Comparison of ENCODE assay signal across 22 cellular contexts in genomic region chr19:14683439-14683838, GRCh38. TPM values are rescaled to one million over a fixed set of nuclear protein-coding genes. Genes with fewer than 3 reads are reported as not detected.
DNase-seq lines count a peak whose midpoint lies in the region; ATAC-seq and TF ChIP-seq lines count a peak whose summit lies in the region.
"Had no signal": no experiment of that assay in that cellular context is flagged by ENCODE, and none has a peak within 500 bp of the region (broad histone marks: within the 10 kb centered on the region; RNA-seq: fewer than 3 reads in every experiment).

No MANE protein-coding gene starts in this region.

- no peaks in the 10 kb centered on the region for H3K36me3 Mint-ChIP-seq in CD4-positive, alpha-beta memory T cell
- H3K36me3 Mint-ChIP-seq in activated T-helper 17 cell treated with anti-CD3 and anti-CD28 coated beads, Interleukin-2, amount 50 U/mL, for 72 hours (ENCODE audit: low read depth), result no peaks in the 10 kb centered on the region

- intact Hi-C loops in CD4-positive, alpha-beta memory T cell (cut with micrococcal nuclease), result no loop called here

- CTCF ChIA-PET in CD4-positive, alpha-beta memory T cell (lab: Charles Lee; ENCODE audit: partially characterized antibody), result interaction anchor here (10.2 kb wide), 1 partner anchor 111 kb away, joined by 232 read pairs; the partner anchor contains the start of gene NDUFB7

- POLR2A ChIA-PET in CD4-positive, alpha-beta memory T cell (lab: Charles Lee; ENCODE audit: partially characterized antibody), result interaction anchor here (0.8 kb wide), 2 partner anchors 11 to 112 kb away, joined by 3 to 5 read pairs; partner anchors contain the start of gene NDUFB7

- H3K36me3 ChIP-seq in CD4-positive, alpha-beta memory T cell (ENCODE audit: insufficient read depth, low read length), result no peaks in the 10 kb centered on the region
- no peaks in the 10 kb centered on the region for H3K36me3 ChIP-seq in neutrophil
- H3K36me3 ChIP-seq: adrenal gland, cardiac muscle cell, esophagus squamous epithelium, left ventricle myocardium inferior, thoracic aorta had no signal

- H3K27ac Mint-ChIP-seq in CD4-positive, alpha-beta memory T cell, result peak overlapping the region in 5 of 7 donors; percentile 25 to 90 (median 61)
- H3K27ac Mint-ChIP-seq in activated T-helper 17 cell treated with anti-CD3 and anti-CD28 coated beads, Interleukin-2, amount 50 U/mL, for 72 hours, result no peak overlapping the region
- H3K27ac Mint-ChIP-seq: activated CD8-positive, alpha-beta T cell treated with anti-CD3 and anti-CD28 coated beads for 36 hours; activated T-cell treated with anti-CD3 and anti-CD28 coated beads, Interleukin-2, amount 50 U/mL, for 72 hours had no signal

- ATAC-seq in activated T-helper 17 cell treated with anti-CD3 and anti-CD28 coated beads, Interleukin-2, amount 50 U/mL, for 72 hours (replicated peaks), result peak; percentile 94
- ATAC-seq: activated CD8-positive, alpha-beta T cell treated with anti-CD3 and anti-CD28 coated beads for 36 hours had no signal

- H3K4me3 Mint-ChIP-seq in CD4-positive, alpha-beta memory T cell, result peak overlapping the region in 1 of 8 donors; percentile 14
- H3K4me3 Mint-ChIP-seq in activated T-helper 17 cell treated with anti-CD3 and anti-CD28 coated beads, Interleukin-2, amount 50 U/mL, for 72 hours, result no peak overlapping the region
- H3K4me3 Mint-ChIP-seq: activated CD8-positive, alpha-beta T cell treated with anti-CD3 and anti-CD28 coated beads for 36 hours; activated T-cell treated with anti-CD3 and anti-CD28 coated beads, Interleukin-2, amount 50 U/mL, for 72 hours had no signal

- H3K27me3 Mint-ChIP-seq in CD4-positive, alpha-beta memory T cell, result peaks cover 0 to 5% of the 10 kb centered on the region in 2 donors
- no peaks in the 10 kb centered on the region for H3K27me3 Mint-ChIP-seq in activated T-helper 17 cell treated with anti-CD3 and anti-CD28 coated beads, Interleukin-2, amount 50 U/mL, for 72 hours

- H3K9me3 Mint-ChIP-seq in CD4-positive, alpha-beta memory T cell, result no peaks in the 10 kb centered on the region
- H3K9me3 Mint-ChIP-seq in activated T-helper 17 cell treated with anti-CD3 and anti-CD28 coated beads, Interleukin-2, amount 50 U/mL, for 72 hours, result no peaks in the 10 kb centered on the region
- H3K9me3 Mint-ChIP-seq: activated CD8-positive, alpha-beta T cell treated with anti-CD3 and anti-CD28 coated beads for 36 hours; activated T-cell treated with anti-CD3 and anti-CD28 coated beads, Interleukin-2, amount 50 U/mL, for 72 hours had no signal

- H3K27me3 ChIP-seq in CD4-positive, alpha-beta memory T cell (ENCODE audit: insufficient read depth, low read length), result no peaks in the 10 kb centered on the region
- no peaks in the 10 kb centered on the region for H3K27me3 ChIP-seq in neutrophil
- H3K27me3 ChIP-seq: adrenal gland, cardiac muscle cell had no signal

- TF ChIP-seq CTCF in neutrophil (IDR thresholded peaks at IDR 0.05), result peak; percentile 21

- DNase-seq in CD4-positive, alpha-beta memory T cell, result peak; percentile 29 to 54 (median 47)
- DNase-seq in MV-4-11 (lab: John Stamatoyannopoulos, UW) (peak; percentile 89), superior temporal gyrus (ENCODE audit: extremely low spot score) (no peak), DMS114 treated with DMSO at 0.1 percent for 48 hours (lab: John Stamatoyannopoulos, UW; ENCODE audit: unreplicated experiment) (no peak), retina (no peak)
- DNase-seq: activated CD8-positive, alpha-beta T cell treated with anti-CD3 and anti-CD28 coated beads for 36 hours; activated T-cell treated with anti-CD3 and anti-CD28 coated beads, Interleukin-2, amount 50 U/mL, for 72 hours; adrenal gland; C1 segment of cervical spinal cord; DMS79; esophagus squamous epithelium; left ventricle myocardium inferior; NCI-H1694; NCI-H345 had no signal

- peaks cover 1 to 10% (median 6%) of the 10 kb centered on the region in 4 donors for H3K4me1 Mint-ChIP-seq in CD4-positive, alpha-beta memory T cell
- H3K4me1 Mint-ChIP-seq in activated T-helper 17 cell treated with anti-CD3 and anti-CD28 coated beads, Interleukin-2, amount 50 U/mL, for 72 hours, result peaks cover 15% of the 10 kb centered on the region

- peaks cover 7% of the 10 kb centered on the region for H3K4me1 ChIP-seq in CD4-positive, alpha-beta memory T cell (ENCODE audit: insufficient read depth, low read length)
- H3K4me1 ChIP-seq in neutrophil (ENCODE audit: control insufficient read depth in 1 of 2, insufficient read depth in 1 of 2, low read depth in 1 of 2, low read length in 1 of 2), result peaks cover 46 to 48% of the 10 kb centered on the region in 2 experiments
- H3K4me1 ChIP-seq: adrenal gland, esophagus squamous epithelium, left ventricle myocardium inferior had no signal

- H3K27ac ChIP-seq in CD4-positive, alpha-beta memory T cell (ENCODE audit: low read depth, low read length), result no peak overlapping the region
- peak overlapping the region; percentile 94 for H3K27ac ChIP-seq in neutrophil
- H3K27ac ChIP-seq: adrenal gland, cardiac muscle cell, esophagus squamous epithelium, left ventricle myocardium inferior, SK-N-MC, thoracic aorta had no signal

- H3K4me3 ChIP-seq in CD4-positive, alpha-beta memory T cell (ENCODE audit: low read length in 2 of 2), result no peak overlapping the region
- H3K4me3 ChIP-seq in neutrophil (ENCODE audit: low read depth in 1 of 2, low read length in 1 of 2), result peak overlapping the region; percentile 10 to 45
- H3K4me3 ChIP-seq: adrenal gland, cardiac muscle cell, esophagus squamous epithelium, left ventricle myocardium inferior, SK-N-MC, skin epidermis, thoracic aorta had no signal

- H3K9me3 ChIP-seq in CD4-positive, alpha-beta memory T cell (ENCODE audit: control insufficient read depth in 1 of 2, low read length in 2 of 2), result no peaks in the 10 kb centered on the region
- no peaks in the 10 kb centered on the region for H3K9me3 ChIP-seq in neutrophil
- H3K9me3 ChIP-seq: adrenal gland, esophagus squamous epithelium, left ventricle myocardium inferior, thoracic aorta had no signal

RNA-seq across cellular contexts. Expression of gene ZNF333, which starts 6.4 kb away (rescaled TPM):
- total RNA-seq in CD4-positive, alpha-beta memory T cell, result 10 to 100 TPM; 45.9 to 48.3 TPM
- polyA plus RNA-seq in CD4-positive, alpha-beta memory T cell, result 10 to 100 TPM; 10.3 to 12.5 TPM
- total RNA-seq in activated T-helper 17 cell treated with anti-CD3 and anti-CD28 coated beads, Interleukin-2, amount 50 U/mL, for 72 hours, result 10 to 100 TPM in 1 of 2 donors, 1 to 10 TPM in 1; 9.4 to 20.3 TPM

RNA-seq across cellular contexts. Expression of gene ADGRE3, which starts 8.8 kb away (rescaled TPM):
- total RNA-seq in CD4-positive, alpha-beta memory T cell, result not detected
- polyA plus RNA-seq in CD4-positive, alpha-beta memory T cell, result not detected
- total RNA-seq in activated T-helper 17 cell treated with anti-CD3 and anti-CD28 coated beads, Interleukin-2, amount 50 U/mL, for 72 hours, result not detected
- total RNA-seq: activated CD8-positive, alpha-beta T cell treated with anti-CD3 and anti-CD28 coated beads for 36 hours; activated T-cell treated with anti-CD3 and anti-CD28 coated beads, Interleukin-2, amount 50 U/mL, for 72 hours; cardiac muscle cell; glomerular endothelial cell; left ventricle myocardium inferior; myocyte; thoracic aorta had no signal
- polyA plus RNA-seq: adrenal gland, cardiac muscle cell had no signal

Comparison
In these comparisons a context has a peak if more than half of its experiments do, and no peak if none do; other contexts are left out.
1. DNase-seq: peak in CD4-positive, alpha-beta memory T cell (5 of 5) and MV-4-11 (single experiment); none in superior temporal gyrus (single experiment), DMS114 treated with DMSO at 0.1 percent for 48 hours (single experiment) and retina (single experiment).
2. H3K4me3 ChIP-seq: peak in neutrophil (2 of 2); none in CD4-positive, alpha-beta memory T cell (0 of 2).